ENCODE assay signal across 22 cellular contexts in genomic region chr1:214472362-214472761, GRCh38.
DNase-seq lines count a peak whose midpoint lies in the region; ATAC-seq, FAIRE-seq and TF ChIP-seq lines count a peak whose summit lies in the region.
"Had no signal": no experiment of that assay in that cellular context is flagged by ENCODE, and none has a peak within 500 bp of the region (broad histone marks: within the 10 kb centered on the region; RNA-seq: fewer than 3 reads in every experiment).

No MANE protein-coding gene starts in this region.

- H3K27ac ChIP-seq in hepatocyte (peak overlapping the region; percentile 86), suprapubic skin (peak overlapping the region; percentile 20)
- H3K27ac ChIP-seq: 22Rv1, ascending aorta, dorsolateral prefrontal cortex, left ventricle myocardium inferior, parathyroid adenoma, spleen, upper lobe of right lung had no signal

- H3K9me2 ChIP-seq in hepatocyte (replicated peaks; ENCODE audit: insufficient read depth), result no peaks in the 10 kb centered on the region

- H4K20me1 ChIP-seq in hepatocyte (ENCODE audit: insufficient read depth, poor library complexity, severe bottlenecking), result no peaks in the 10 kb centered on the region

- peak; percentile 30 for ATAC-seq in activated CD4-positive, alpha-beta T cell treated with anti-CD3 and anti-CD28 coated beads for 36 hours
- ATAC-seq in HG03159 (IDR thresholded peaks at IDR 0.05; ENCODE audit: unreplicated experiment), result no peak
- ATAC-seq: stimulated activated effector memory CD8-positive, alpha-beta T cell treated with anti-CD3 and anti-CD28 coated beads, Interleukin-12 subunit alpha, Interleukin-12 subunit beta, amount 100 ng/mL, for 72 hours; upper lobe of right lung had no signal

- H3K4me1 Mint-ChIP-seq in activated CD4-positive, alpha-beta T cell treated with anti-CD3 and anti-CD28 coated beads for 36 hours, result peaks cover 11% of the 10 kb centered on the region
- H3K4me1 Mint-ChIP-seq: CD4-positive, CD25-positive, alpha-beta regulatory T cell; stimulated activated effector memory CD8-positive, alpha-beta T cell treated with anti-CD3 and anti-CD28 coated beads, Interleukin-12 subunit alpha, Interleukin-12 subunit beta, amount 100 ng/mL, for 72 hours had no signal

- H3K9me3 ChIP-seq in hepatocyte (ENCODE audit: low read depth) (no peaks in the 10 kb centered on the region), suprapubic skin (no peaks in the 10 kb centered on the region)
- H3K9me3 ChIP-seq: ascending aorta, left ventricle myocardium inferior, spleen, upper lobe of right lung had no signal

- DNase-seq in activated CD4-positive, alpha-beta T cell treated with anti-CD3 and anti-CD28 coated beads for 36 hours, result no peak
- DNase-seq in activated CD4-positive, alpha-beta T cell treated with anti-CD3 and anti-CD28 coated beads, Interleukin-2, amount 50 U/mL, for 48 hours, result no peak
- DNase-seq in amniotic epithelial cell (ENCODE audit: low read depth) (peak; percentile 79), hepatocyte (ENCODE audit: low spot score) (no peak), suprapubic skin (ENCODE audit: low spot score in 2 of 2) (no peak), GM12892 (ENCODE audit: insufficient read length) (no peak), cerebellum (ENCODE audit: low spot score) (no peak)
- DNase-seq: activated effector memory CD4-positive, alpha-beta T cell treated with anti-CD3 and anti-CD28 coated beads, Interleukin-2, amount 50 U/mL, for 16 hours; CD4-positive, CD25-positive, alpha-beta regulatory T cell; DND-41; dorsolateral prefrontal cortex; left ventricle myocardium inferior; NCI-H2081; NCI-H526 treated with DMSO at 0.1 percent for 48 hours; OCI-M1; spleen; upper lobe of right lung had no signal

- no peaks in the 10 kb centered on the region for H3K36me3 Mint-ChIP-seq in activated CD4-positive, alpha-beta T cell treated with anti-CD3 and anti-CD28 coated beads for 36 hours (ENCODE audit: low read depth)
- H3K36me3 Mint-ChIP-seq: CD4-positive, CD25-positive, alpha-beta regulatory T cell; stimulated activated effector memory CD8-positive, alpha-beta T cell treated with anti-CD3 and anti-CD28 coated beads, Interleukin-12 subunit alpha, Interleukin-12 subunit beta, amount 100 ng/mL, for 72 hours had no signal

- H3K36me3 ChIP-seq in hepatocyte (replicated peaks; ENCODE audit: insufficient read depth, low read depth) (no peaks in the 10 kb centered on the region), suprapubic skin (no peaks in the 10 kb centered on the region)
- H3K36me3 ChIP-seq: ascending aorta, left ventricle myocardium inferior, spleen, upper lobe of right lung had no signal

- intact Hi-C loops in activated CD4-positive, alpha-beta T cell treated with anti-CD3 and anti-CD28 coated beads for 36 hours (cut with DNase I, micrococcal nuclease), result no loop called here

- peaks cover 49% of the 10 kb centered on the region for H3K4me1 ChIP-seq in hepatocyte (ENCODE audit: insufficient read depth)
- H3K4me1 ChIP-seq in suprapubic skin, result peaks cover 60% of the 10 kb centered on the region
- H3K4me1 ChIP-seq: ascending aorta, parathyroid adenoma had no signal

- POLR2A ChIA-PET in activated CD4-positive, alpha-beta T cell treated with anti-CD3 and anti-CD28 coated beads for 36 hours (lab: Charles Lee), result no interaction called here

- peak overlapping the region; percentile 2 for H3K27ac Mint-ChIP-seq in activated CD4-positive, alpha-beta T cell treated with anti-CD3 and anti-CD28 coated beads for 36 hours
- H3K27ac Mint-ChIP-seq: CD4-positive, CD25-positive, alpha-beta regulatory T cell; stimulated activated effector memory CD8-positive, alpha-beta T cell treated with anti-CD3 and anti-CD28 coated beads, Interleukin-12 subunit alpha, Interleukin-12 subunit beta, amount 100 ng/mL, for 72 hours had no signal

- no peak for TF ChIP-seq POLR2A in suprapubic skin (IDR thresholded peaks at IDR 0.05)
- no peak for TF ChIP-seq POLR2A in GM12892 (IDR thresholded peaks at IDR 0.05; ENCODE audit: low read depth, low read length)

- H3K4me3 Mint-ChIP-seq in activated CD4-positive, alpha-beta T cell treated with anti-CD3 and anti-CD28 coated beads for 36 hours, result no peak overlapping the region
- H3K4me3 Mint-ChIP-seq: CD4-positive, CD25-positive, alpha-beta regulatory T cell; stimulated activated effector memory CD8-positive, alpha-beta T cell treated with anti-CD3 and anti-CD28 coated beads, Interleukin-12 subunit alpha, Interleukin-12 subunit beta, amount 100 ng/mL, for 72 hours had no signal

- peak overlapping the region; percentile 12 for H3K4me2 ChIP-seq in hepatocyte

- peaks cover 13% of the 10 kb centered on the region for H3K27me3 Mint-ChIP-seq in activated CD4-positive, alpha-beta T cell treated with anti-CD3 and anti-CD28 coated beads for 36 hours

- H3K4me3 ChIP-seq in hepatocyte (no peak overlapping the region), suprapubic skin (no peak overlapping the region)
- H3K4me3 ChIP-seq: ascending aorta, dorsolateral prefrontal cortex, left ventricle myocardium inferior, spleen, upper lobe of right lung had no signal

- no peak overlapping the region for H2AFZ ChIP-seq in hepatocyte
- H2AFZ ChIP-seq: parathyroid adenoma had no signal

- CTCF ChIA-PET in activated CD4-positive, alpha-beta T cell treated with anti-CD3 and anti-CD28 coated beads for 36 hours (lab: Charles Lee), result interaction anchor here (1.1 kb wide), 1 partner anchor 140 kb away, joined by 3 read pairs; no protein-coding TSS in a partner anchor

- FAIRE-seq in GM12892 (lab: Jason Lieb, UNC), result no peak

- H3K27me3 ChIP-seq in hepatocyte, result no peaks in the 10 kb centered on the region
- H3K27me3 ChIP-seq in suprapubic skin, result no peaks in the 10 kb centered on the region
- H3K27me3 ChIP-seq: ascending aorta, dorsolateral prefrontal cortex, upper lobe of right lung had no signal

- no peaks in the 10 kb centered on the region for H3K9me3 Mint-ChIP-seq in activated CD4-positive, alpha-beta T cell treated with anti-CD3 and anti-CD28 coated beads for 36 hours (ENCODE audit: low read depth)
- H3K9me3 Mint-ChIP-seq: stimulated activated effector memory CD8-positive, alpha-beta T cell treated with anti-CD3 and anti-CD28 coated beads, Interleukin-12 subunit alpha, Interleukin-12 subunit beta, amount 100 ng/mL, for 72 hours had no signal

- no peak for TF ChIP-seq EP300 in suprapubic skin (IDR thresholded peaks at IDR 0.05)

- H3K79me2 ChIP-seq in hepatocyte, result peaks cover 81% of the 10 kb centered on the region
- H3K79me2 ChIP-seq: parathyroid adenoma had no signal

- no peak for TF ChIP-seq CTCF in hepatocyte (IDR thresholded peaks at IDR 0.05; ENCODE audit: poor library complexity)
- TF ChIP-seq CTCF in suprapubic skin (IDR thresholded peaks at IDR 0.05), result no peak
